13 cellular contexts compared by ENCODE assay signal in genomic region chr22:45211435-45211834, GRCh38. TPM values are rescaled to one million over a fixed set of nuclear protein-coding genes. Genes with fewer than 3 reads are reported as not detected.
A peak's percentile ranks its signal among the peaks of the same experiment; 100 is the strongest.
DNase-seq lines count a peak whose midpoint lies in the region; ATAC-seq and TF ChIP-seq lines count a peak whose summit lies in the region.
"Had no signal": no experiment of that assay in that cellular context is flagged by ENCODE, and none has a peak within 500 bp of the region (broad histone marks: within the 10 kb centered on the region; RNA-seq: fewer than 3 reads in every experiment).

No MANE protein-coding gene starts in this region.

- DNase-seq in HFF-Myc (ENCODE audit: extremely low read depth, low read depth) (no peak), tibial artery (no peak)
- DNase-seq: DMS 273 treated with DMSO at 0.1 percent for 48 hours, NCI-H1048, NCI-H2227 treated with DMSO at 0.1 percent for 48 hours, PC-3 had no signal

- H3K4me1 Mint-ChIP-seq in brain, result peaks cover 68% of the 10 kb centered on the region

- H3K27ac ChIP-seq in mucosa of rectum (ENCODE audit: low read depth in 2 of 2, low read length in 2 of 2), result no peak overlapping the region
- H3K27ac ChIP-seq in tibial artery, result peak overlapping the region; percentile 63 to 72

- H3K9ac ChIP-seq in mucosa of rectum (ENCODE audit: low read depth in 1 of 2, low read length in 2 of 2), result no peak overlapping the region

- no peak for ATAC-seq in HG03280 (IDR thresholded peaks at IDR 0.05; ENCODE audit: unreplicated experiment)
- no peak for ATAC-seq in GM18909 (IDR thresholded peaks at IDR 0.05; ENCODE audit: poor library complexity, unreplicated experiment)
- ATAC-seq in GM18505 (IDR thresholded peaks at IDR 0.05; ENCODE audit: unreplicated experiment), result no peak
- ATAC-seq: PC-3; stimulated activated memory B cell treated with anti-CD40 and anti-IgM and Interleukin-4, amounts not matched to agents 10 μg/mL and 1 μg/mL and 100 μg/mL, for 72 hours had no signal

- H3K27ac Mint-ChIP-seq in brain, result peak overlapping the region in 4 of 5 experiments; percentile 71 to 94 (median 79)
- H3K27ac Mint-ChIP-seq: activated naive CD4-positive, alpha-beta T cell treated with anti-CD3 and anti-CD28 coated beads, Interleukin-2, amount 50 U/mL, for 24 hours; stimulated activated memory B cell treated with anti-CD40 and anti-IgM and Interleukin-4, amounts not matched to agents 10 μg/mL and 1 μg/mL and 100 μg/mL, for 72 hours had no signal

- intact Hi-C loops in tibial artery (cut with DNase I; ENCODE audit: low total_unique reads), result no loop called here

- H3K9me3 Mint-ChIP-seq in brain, result no peaks in the 10 kb centered on the region
- H3K9me3 Mint-ChIP-seq: activated naive CD4-positive, alpha-beta T cell treated with anti-CD3 and anti-CD28 coated beads, Interleukin-2, amount 50 U/mL, for 24 hours; stimulated activated memory B cell treated with anti-CD40 and anti-IgM and Interleukin-4, amounts not matched to agents 10 μg/mL and 1 μg/mL and 100 μg/mL, for 72 hours had no signal

- peaks cover 0 to 3% of the 10 kb centered on the region in 2 donors for H3K36me3 ChIP-seq in mucosa of rectum (ENCODE audit: control insufficient read depth in 2 of 2, insufficient read depth in 2 of 2, low read length in 2 of 2)
- H3K36me3 ChIP-seq in tibial artery, result peaks cover 0 to 10% (median 0%) of the 10 kb centered on the region in 3 donors

- H3K9me3 ChIP-seq in mucosa of rectum (ENCODE audit: control insufficient read depth in 2 of 2, low read length in 2 of 2) (no peaks in the 10 kb centered on the region), tibial artery (no peaks in the 10 kb centered on the region)

- peaks cover 0 to 9% of the 10 kb centered on the region in 2 donors for H3K4me1 ChIP-seq in mucosa of rectum (ENCODE audit: control insufficient read depth in 2 of 2, insufficient read depth in 2 of 2, low read length in 2 of 2)
- H3K4me1 ChIP-seq in tibial artery, result peaks cover 10 to 41% (median 37%) of the 10 kb centered on the region in 4 donors

- no peak for TF ChIP-seq POLR2A in GM18505 (IDR thresholded peaks at IDR 0.05; ENCODE audit: borderline replicate concordance, extremely low read depth, insufficient read depth, insufficient read length)

- H3K4me3 ChIP-seq in HFF-Myc (replicated peaks; ENCODE audit: low read depth, low read length) (peak overlapping the region; percentile 49), mucosa of rectum (ENCODE audit: low read length in 2 of 2) (peak overlapping the region; percentile 0 to 41), tibial artery (peak overlapping the region; percentile 43 to 52)

- H3K27me3 ChIP-seq in mucosa of rectum (ENCODE audit: control insufficient read depth in 2 of 2, insufficient read depth in 2 of 2, low read length in 2 of 2) (no peaks in the 10 kb centered on the region), tibial artery (no peaks in the 10 kb centered on the region)

- TF ChIP-seq CTCF in HFF-Myc (IDR thresholded peaks at IDR 0.05; ENCODE audit: low read depth, low read length, missing control alignments), result no peak
- no peak for TF ChIP-seq CTCF in brain (conservative IDR thresholded peaks at IDR 0.05)
- TF ChIP-seq CTCF in tibial artery (IDR thresholded peaks at IDR 0.05), result no peak

- H3K36me3 Mint-ChIP-seq in brain, result peaks cover 36% of the 10 kb centered on the region
- H3K36me3 Mint-ChIP-seq: activated naive CD4-positive, alpha-beta T cell treated with anti-CD3 and anti-CD28 coated beads, Interleukin-2, amount 50 U/mL, for 24 hours had no signal

- H3K27me3 Mint-ChIP-seq in brain, result no peaks in the 10 kb centered on the region
- H3K27me3 Mint-ChIP-seq: activated naive CD4-positive, alpha-beta T cell treated with anti-CD3 and anti-CD28 coated beads, Interleukin-2, amount 50 U/mL, for 24 hours; stimulated activated memory B cell treated with anti-CD40 and anti-IgM and Interleukin-4, amounts not matched to agents 10 μg/mL and 1 μg/mL and 100 μg/mL, for 72 hours had no signal

- H3K4me3 Mint-ChIP-seq in brain, result peak overlapping the region; percentile 25 to 80 (median 59)
- H3K4me3 Mint-ChIP-seq: activated naive CD4-positive, alpha-beta T cell treated with anti-CD3 and anti-CD28 coated beads, Interleukin-2, amount 50 U/mL, for 24 hours; stimulated activated memory B cell treated with anti-CD40 and anti-IgM and Interleukin-4, amounts not matched to agents 10 μg/mL and 1 μg/mL and 100 μg/mL, for 72 hours had no signal

RNA-seq across cellular contexts. Expression of gene KIAA0930, which starts 29.3 kb away (rescaled TPM):
- 135 TPM for polyA plus RNA-seq in brain (ENCODE audit: insufficient read depth, low read depth, low replicate concordance)

RNA-seq across cellular contexts. Expression of gene NUP50, which starts 47.7 kb away (rescaled TPM):
- 20.4 TPM for polyA plus RNA-seq in brain (ENCODE audit: insufficient read depth, low read depth, low replicate concordance)

Comparison
In these comparisons a context has a peak if more than half of its experiments do, and no peak if none do; other contexts are left out.
1. H3K27ac ChIP-seq: peak in tibial artery (2 of 2); none in mucosa of rectum (0 of 2).
2. Peak in every context shown above with its lines, with median percentiles within 50 percentile points of each other: H3K4me3 ChIP-seq.